ENCODE assay signal across 23 cellular contexts in the genomic region with DNA sequence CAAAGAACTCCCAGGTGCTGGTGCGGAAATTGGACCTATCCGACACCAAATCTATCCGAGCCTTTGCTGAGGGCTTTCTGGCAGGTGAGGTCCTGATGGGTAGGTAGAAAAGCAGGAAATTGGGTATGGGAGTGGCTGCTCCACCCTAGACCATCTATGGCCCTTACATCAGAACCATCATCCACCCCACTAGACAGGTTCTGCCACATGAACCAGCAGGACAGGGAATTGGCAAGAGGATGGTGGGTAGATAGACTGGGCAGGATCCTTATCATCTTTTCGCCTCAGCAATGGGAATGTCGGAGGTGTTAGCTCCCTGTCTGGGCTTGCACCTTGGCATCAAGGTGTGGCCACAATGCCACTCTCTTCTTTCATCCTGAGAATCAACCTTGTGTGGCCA. TPM values are rescaled to one million over a fixed set of nuclear protein-coding genes. Genes with fewer than 3 reads are reported as not detected.
"Had no signal": no experiment of that assay in that cellular context is flagged by ENCODE, and none has a peak within 500 bp of the region (broad histone marks: within the 10 kb centered on the region; RNA-seq: fewer than 3 reads in every experiment).

No MANE protein-coding gene starts in this region.

- H3K27me3 ChIP-seq: SJSA1 had no signal

- ATAC-seq: HepG2 had no signal

- FAIRE-seq: HepG2, RCC 7860 had no signal

- H3K9me3 ChIP-seq: SJSA1 had no signal

- H3K4me3 ChIP-seq: SJSA1, SK-N-MC had no signal

- H3K27ac ChIP-seq: SJSA1, SK-N-MC had no signal

- H3K36me3 ChIP-seq: SJSA1 had no signal

- DNase-seq: IMR-90, Kasumi-1, KG1, MM.1S, NCI-H1092 treated with DMSO at 0.1 percent for 48 hours, NCI-H1436, NCI-H187, NCI-H2029, NCI-H2081 treated with DMSO at 0.1 percent for 48 hours, NCI-H2171, NCI-H226, NCI-H446, NCI-H510A, NCI-H524 treated with DMSO at 0.1 percent for 48 hours, NCI-H69, NCI-H774, Right ventricle myocardium superior, RPMI8226, SIG-M5 had no signal

- H3K4me1 ChIP-seq: SJSA1 had no signal

RNA-seq across cellular contexts. Expression of gene RDH12, which starts 23.5 kb away (rescaled TPM):
- total RNA-seq: IMR-90, Right ventricle myocardium superior, SJSA1 had no signal
- polyA plus RNA-seq: IMR-90 had no signal
